Comparison of ENCODE assay signal across 9 cellular contexts in the genomic region with DNA sequence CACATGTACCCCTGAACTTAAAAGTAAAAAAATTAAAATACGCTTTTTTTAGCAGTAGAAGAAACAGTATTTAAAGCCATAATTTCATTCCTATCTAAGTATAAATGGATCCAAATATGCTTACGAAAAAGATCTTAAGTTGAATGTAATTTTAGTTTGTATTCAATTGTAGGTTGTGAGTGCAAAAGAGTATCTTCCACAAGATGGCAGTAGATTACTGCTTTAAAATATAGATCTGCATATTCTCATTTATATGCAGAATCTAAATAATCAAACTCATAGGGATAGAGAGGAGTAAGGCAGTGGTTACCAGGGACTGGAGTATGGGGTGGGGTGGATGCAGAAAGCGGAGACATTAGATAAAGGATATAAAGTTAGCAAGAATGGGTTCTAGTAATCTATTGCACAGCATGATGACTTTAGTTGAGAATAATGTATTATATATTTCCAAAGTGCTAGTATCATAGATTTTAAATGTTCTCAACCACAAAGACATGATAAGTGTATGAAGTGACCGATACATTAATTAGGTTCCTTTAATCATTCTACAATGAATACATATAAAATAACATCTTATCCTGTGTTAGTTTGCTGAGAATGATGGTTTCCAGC. TPM values are rescaled to one million over a fixed set of nuclear protein-coding genes. Genes with fewer than 3 reads are reported as not detected.
A peak's percentile ranks its signal among the peaks of the same experiment; 100 is the strongest.
DNase-seq lines count a peak whose midpoint lies in the region; ATAC-seq and TF ChIP-seq lines count a peak whose summit lies in the region.
"Had no signal": no experiment of that assay in that cellular context is flagged by ENCODE, and none has a peak within 500 bp of the region (broad histone marks: within the 10 kb centered on the region; RNA-seq: fewer than 3 reads in every experiment).

No MANE protein-coding gene starts in this region.

- no peak for ATAC-seq in GM21423 (IDR thresholded peaks at IDR 0.05; ENCODE audit: unreplicated experiment)

- CTCF ChIA-PET in AG04449 (lab: Yijun Ruan, JAX): no interaction called here

- peaks cover 4% of the 10 kb centered on the region for H3K36me3 Mint-ChIP-seq in progenitor cell of endocrine pancreas (ENCODE audit: insufficient read depth)

- no peak overlapping the region for H3K4me3 Mint-ChIP-seq in progenitor cell of endocrine pancreas (ENCODE audit: low read depth)

- H3K4me1 Mint-ChIP-seq in progenitor cell of endocrine pancreas (ENCODE audit: low read depth): no peaks in the 10 kb centered on the region

- TF ChIP-seq CTCF in AG04449 (IDR thresholded peaks at IDR 0.05; ENCODE audit: insufficient read depth, low read length, missing control alignments) (peak; percentile 20), GM13976 (IDR thresholded peaks at IDR 0.05; ENCODE audit: borderline replicate concordance, control extremely low read depth, extremely low read depth, insufficient read depth, missing control alignments) (no peak), progenitor cell of endocrine pancreas (IDR thresholded peaks at IDR 0.05; ENCODE audit: unreplicated experiment) (no peak)

- no peak overlapping the region for H3K27ac Mint-ChIP-seq in progenitor cell of endocrine pancreas

- peaks cover 56% of the 10 kb centered on the region for H3K9me3 Mint-ChIP-seq in progenitor cell of endocrine pancreas (ENCODE audit: low read depth)

- H3K4me3 ChIP-seq in AG04449 (ENCODE audit: low read depth, low read length): no peak overlapping the region

- DNase-seq in AG04449 (ENCODE audit: low read depth, low spot score) (no peak), GM13976 (ENCODE audit: low spot score) (peak; percentile 42), RPMI8226 (peak; percentile 20), germinal center (ENCODE audit: low spot score) (peak; percentile 26), progenitor cell of endocrine pancreas (ENCODE audit: low spot score, unreplicated experiment) (no peak), NCI-H2029 (lab: John Stamatoyannopoulos, UW) (no peak), nucleus accumbens (lab: John Stamatoyannopoulos, UW) (no peak)
- DNase-seq: NCI-H774 had no signal

- POLR2A ChIA-PET in AG04449 (lab: Yijun Ruan, JAX): no interaction called here

- in situ Hi-C loops in GM13976 (cut with MboI; ENCODE audit: low sequenced_read_pairs, unreplicated experiment): loop anchor here (10.0 kb wide), 1 partner anchor 283 kb away; no protein-coding TSS in a partner anchor

- no peaks in the 10 kb centered on the region for H3K27me3 Mint-ChIP-seq in progenitor cell of endocrine pancreas

RNA-seq across cellular contexts. Expression of a gene that starts 14.2 kb away (rescaled TPM):
- total RNA-seq in progenitor cell of endocrine pancreas: not detected in 2 replicates

RNA-seq across cellular contexts. Expression of a gene that starts 23.0 kb away (rescaled TPM):
- not detected in 2 replicates for total RNA-seq in progenitor cell of endocrine pancreas

RNA-seq across cellular contexts. Expression of a gene that starts 36.7 kb away (rescaled TPM):
- total RNA-seq in progenitor cell of endocrine pancreas: not detected in 2 replicates

RNA-seq across cellular contexts. Expression of a gene that starts 36.7 kb away (rescaled TPM):
- not detected in 2 replicates for total RNA-seq in progenitor cell of endocrine pancreas

Comparison
In these comparisons a context has a peak if more than half of its experiments do, and no peak if none do; other contexts are left out.
1. DNase-seq: peak in GM13976 (single experiment), RPMI8226 (single experiment) and germinal center (single experiment); none in AG04449 (single experiment), progenitor cell of endocrine pancreas (single experiment), NCI-H2029 (single experiment) and nucleus accumbens (0 of 56).